ENCODE assay signal across 1 cellular context in genomic region chr10:123154092-123154942, GRCh38.
TF ChIP-seq lines count a peak whose summit lies in the region.

Gene BUB3 (plus strand): TSS chr10:123154402. CDS start chr10:123154918, 516 bp downstream.

TF ChIP-seq in HepG2, 621 proteins besides CTCF, POLR2A, EP300 and RAD21 (continued from another document and continues in another):
- peak; percentile 69; the same call in 1 of the 2 replicates for TF ChIP-seq ARID4A (CRISPR knock-in tag; IDR thresholded peaks at IDR 0.05; ENCODE audit: borderline replicate concordance)
- peak; percentile 94 for TF ChIP-seq NFYB (CRISPR knock-in tag; IDR thresholded peaks at IDR 0.05)
- peak; percentile 76 for TF ChIP-seq MAX (IDR thresholded peaks at IDR 0.05)
- peak; percentile 62 for TF ChIP-seq KMT2B (CRISPR knock-in tag; IDR thresholded peaks at IDR 0.05)
- TF ChIP-seq SOX5 (CRISPR knock-in tag; IDR thresholded peaks at IDR 0.05; ENCODE audit: borderline replicate concordance), result peak; percentile 9; the same call in 1 of the 2 replicates
- no peak for TF ChIP-seq ZNF569 (CRISPR knock-in tag; IDR thresholded peaks at IDR 0.05; ENCODE audit: borderline replicate concordance)
- peak; percentile 56; the same call in 1 of the 2 replicates for TF ChIP-seq HMGXB3 (CRISPR knock-in tag; IDR thresholded peaks at IDR 0.05; ENCODE audit: borderline replicate concordance)
- no peak for TF ChIP-seq ZNF432 (CRISPR knock-in tag; IDR thresholded peaks at IDR 0.05; ENCODE audit: borderline replicate concordance)
- TF ChIP-seq MEF2D (CRISPR knock-in tag; IDR thresholded peaks at IDR 0.05), result no peak
- TF ChIP-seq HNF1A (IDR thresholded peaks at IDR 0.05; ENCODE audit: low read depth), result no peak
- TF ChIP-seq HNF1A (CRISPR knock-in tag; IDR thresholded peaks at IDR 0.05; ENCODE audit: borderline replicate concordance), result 0 out of 2 replicates have a peak, but pooled peaks have one; percentile 16
- TF ChIP-seq ZBTB25 (CRISPR knock-in tag; IDR thresholded peaks at IDR 0.05), result peak; percentile 21; the same call in 1 of the 2 replicates
- no peak for TF ChIP-seq MYNN (CRISPR knock-in tag; IDR thresholded peaks at IDR 0.05; ENCODE audit: low read depth)
- no peak for TF ChIP-seq ZNF12 (CRISPR knock-in tag; IDR thresholded peaks at IDR 0.05)
- TF ChIP-seq ZSCAN21 (CRISPR knock-in tag; IDR thresholded peaks at IDR 0.05; ENCODE audit: borderline replicate concordance), result 0 out of 2 replicates have a peak, but pooled peaks have one; percentile 19
- TF ChIP-seq SUZ12 (IDR thresholded peaks at IDR 0.05; ENCODE audit: low read depth, low read length), result peak; percentile 98
- TF ChIP-seq RBFOX2 (IDR thresholded peaks at IDR 0.05; ENCODE audit: low read depth, low read length), result peak; percentile 93
- peak; percentile 68; the same call in 1 of the 2 replicates for TF ChIP-seq NRL (CRISPR knock-in tag; IDR thresholded peaks at IDR 0.05; ENCODE audit: borderline replicate concordance)
- peak; percentile 40; the same call in 1 of the 2 replicates for TF ChIP-seq MIER3 (CRISPR knock-in tag; IDR thresholded peaks at IDR 0.05; ENCODE audit: borderline replicate concordance)
- no peak for TF ChIP-seq IKZF1 (IDR thresholded peaks at IDR 0.05)
- peak; percentile 71 for TF ChIP-seq AGO1 (IDR thresholded peaks at IDR 0.05; ENCODE audit: low read depth, low read length, poor library complexity, severe bottlenecking)
- 0 out of 2 replicates have a peak, but pooled peaks have one; percentile 22 for TF ChIP-seq RXRA (CRISPR knock-in tag; IDR thresholded peaks at IDR 0.05)
- TF ChIP-seq ZBTB7B (CRISPR knock-in tag; IDR thresholded peaks at IDR 0.05), result peak; percentile 91
- TF ChIP-seq DMAP1 (CRISPR knock-in tag; IDR thresholded peaks at IDR 0.05), result peak; percentile 81
- TF ChIP-seq KIAA2018 (CRISPR knock-in tag; IDR thresholded peaks at IDR 0.05; ENCODE audit: borderline replicate concordance), result no peak
- TF ChIP-seq SIN3B (IDR thresholded peaks at IDR 0.05; ENCODE audit: low read length), result peak; percentile 8; the same call in 1 of the 2 replicates
- no peak for TF ChIP-seq ZFYVE20 (CRISPR knock-in tag; IDR thresholded peaks at IDR 0.05; ENCODE audit: borderline replicate concordance, low read depth)
- peak; percentile 71; the same call in 1 of the 2 replicates for TF ChIP-seq ZNF816 (CRISPR knock-in tag; IDR thresholded peaks at IDR 0.05; ENCODE audit: borderline replicate concordance)
- TF ChIP-seq BATF2 (CRISPR knock-in tag; IDR thresholded peaks at IDR 0.05), result no peak
- TF ChIP-seq MAZ (IDR thresholded peaks at IDR 0.05; ENCODE audit: borderline replicate concordance, low read depth, low read length), result peak; percentile 54; the same call in 1 of the 2 replicates
- TF ChIP-seq MAZ (CRISPR knock-in tag; IDR thresholded peaks at IDR 0.05; ENCODE audit: low read depth), result peak; percentile 47
- TF ChIP-seq HDAC2 (CRISPR knock-in tag; IDR thresholded peaks at IDR 0.05), result peak; percentile 13; the same call in 1 of the 2 replicates
- TF ChIP-seq ZNF883 (CRISPR knock-in tag; IDR thresholded peaks at IDR 0.05; ENCODE audit: not compliant biosample characterization), result peak; percentile 54
- peak; percentile 27; the same call in 1 of the 2 replicates for TF ChIP-seq SMAD1 (CRISPR knock-in tag; IDR thresholded peaks at IDR 0.05; ENCODE audit: borderline replicate concordance, low read depth)
